In the genomic region with DNA sequence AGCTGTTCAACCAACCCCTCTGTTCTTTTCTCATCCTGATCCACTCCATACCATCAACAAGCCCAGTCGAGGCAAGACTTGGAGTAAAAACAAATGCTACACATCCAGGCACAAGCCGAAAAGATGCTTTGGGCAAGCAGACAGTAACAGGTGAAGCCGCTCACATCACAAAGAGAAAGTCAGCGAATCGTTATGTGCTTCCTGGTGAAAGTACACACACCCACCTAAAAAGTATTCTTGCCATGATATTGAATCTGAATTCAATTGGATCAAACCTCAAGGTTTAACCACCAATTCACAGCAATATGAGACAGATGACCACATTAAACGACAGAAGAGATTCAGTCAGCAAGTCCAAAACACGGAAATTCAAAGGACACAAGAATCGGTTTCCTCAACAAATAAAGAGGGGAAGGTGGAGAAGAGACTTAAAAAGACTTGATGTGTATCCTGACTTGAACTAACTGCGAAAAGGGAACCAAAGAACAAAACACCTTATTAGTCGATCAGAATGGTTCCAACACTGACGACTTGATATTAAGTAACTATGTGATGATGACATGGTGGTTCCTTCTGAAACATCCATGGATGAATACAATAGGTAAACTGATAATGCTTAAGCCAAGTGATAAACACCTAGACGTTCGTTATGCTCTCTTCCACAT, we compare ENCODE assay signal across 8 cellular contexts. TPM values are rescaled to one million over a fixed set of nuclear protein-coding genes. Genes with fewer than 3 reads are reported as not detected.
DNase-seq lines count a peak whose midpoint lies in the region; ATAC-seq, FAIRE-seq and TF ChIP-seq lines count a peak whose summit lies in the region.

No MANE protein-coding gene starts in this region.

- H3K9me3 ChIP-seq in kidney (ENCODE audit: control insufficient read depth in 1 of 2, low read length in 2 of 2), result no peaks in the 10 kb centered on the region

- H3K4me1 ChIP-seq in kidney (ENCODE audit: control insufficient read depth in 1 of 2, insufficient read depth in 1 of 2, low read depth in 1 of 2, low read length in 2 of 2), result peaks cover 11 to 12% of the 10 kb centered on the region in 2 donors

- DNase-seq in GM12865 (ENCODE audit: low read depth), result peak; percentile 51
- peak; percentile 8 for DNase-seq in NCI-H774 (lab: John Stamatoyannopoulos, UW)
- DNase-seq in astrocyte of the hippocampus (ENCODE audit: low read depth, low spot score), result peak; percentile 41
- no peak for DNase-seq in kidney
- peak; percentile 21 for DNase-seq in stimulated activated naive CD8-positive, alpha-beta T cell treated with anti-CD3 and anti-CD28 coated beads, Interleukin-15, Interleukin-2, amounts not matched to agents 100 U/mL and 50 U/mL, for 24 hours
- DNase-seq in germinal center (ENCODE audit: low spot score), result no peak

- TF ChIP-seq CTCF in 22Rv1 (IDR thresholded peaks at IDR 0.05) (no peak), GM12865 (IDR thresholded peaks at IDR 0.05; ENCODE audit: insufficient read depth, low read depth, low read length, missing control alignments) (no peak), kidney (IDR thresholded peaks at IDR 0.05; ENCODE audit: borderline replicate concordance, extremely low read depth, insufficient read depth) (no peak)

- H3K36me3 ChIP-seq in kidney (ENCODE audit: control insufficient read depth in 1 of 2, insufficient read depth in 2 of 2, low read length in 2 of 2), result no peaks in the 10 kb centered on the region

- ATAC-seq in stimulated activated naive CD8-positive, alpha-beta T cell treated with anti-CD3 and anti-CD28 coated beads, Interleukin-15, Interleukin-2, amounts not matched to agents 100 U/mL and 50 U/mL, for 24 hours, result peak; percentile 7
- no peak for ATAC-seq in HG03520 (IDR thresholded peaks at IDR 0.05; ENCODE audit: unreplicated experiment)

- intact Hi-C loops in kidney (cut with DNase I), result no loop called here

- H3K9ac ChIP-seq in kidney (ENCODE audit: low read length in 2 of 2), result peak overlapping the region; percentile 79 to 99

- peak overlapping the region; percentile 89 for H3K27ac ChIP-seq in 22Rv1
- H3K27ac ChIP-seq in kidney (ENCODE audit: low read depth in 2 of 2, low read length in 2 of 2), result peak overlapping the region; percentile 86 to 98

- FAIRE-seq in kidney (lab: Jason Lieb, UNC), result no peak

- H3K4me3 ChIP-seq in GM12865 (ENCODE audit: low read depth, low read length), result peak overlapping the region; percentile 84
- H3K4me3 ChIP-seq in kidney (ENCODE audit: low read length in 2 of 2), result peak overlapping the region; percentile 97 to 99

RNA-seq across cellular contexts. Expression of a gene that starts 1.1 kb away (rescaled TPM):
- total RNA-seq in kidney, result 17.7 TPM
- 8.6 TPM for polyA plus RNA-seq in kidney (ENCODE audit: insufficient read depth, low read depth, low replicate concordance)

Comparison
In these comparisons a context has a peak if more than half of its experiments do, and no peak if none do; other contexts are left out.
1. DNase-seq: peak in GM12865 (single experiment), NCI-H774 (single experiment), astrocyte of the hippocampus (single experiment) and stimulated activated naive CD8-positive, alpha-beta T cell treated with anti-CD3 and anti-CD28 coated beads, Interleukin-15, Interleukin-2, amounts not matched to agents 100 U/mL and 50 U/mL, for 24 hours (single experiment); none in kidney (single experiment) and germinal center (single experiment).